ENCODE assay signal across 8 cellular contexts in the genomic region with DNA sequence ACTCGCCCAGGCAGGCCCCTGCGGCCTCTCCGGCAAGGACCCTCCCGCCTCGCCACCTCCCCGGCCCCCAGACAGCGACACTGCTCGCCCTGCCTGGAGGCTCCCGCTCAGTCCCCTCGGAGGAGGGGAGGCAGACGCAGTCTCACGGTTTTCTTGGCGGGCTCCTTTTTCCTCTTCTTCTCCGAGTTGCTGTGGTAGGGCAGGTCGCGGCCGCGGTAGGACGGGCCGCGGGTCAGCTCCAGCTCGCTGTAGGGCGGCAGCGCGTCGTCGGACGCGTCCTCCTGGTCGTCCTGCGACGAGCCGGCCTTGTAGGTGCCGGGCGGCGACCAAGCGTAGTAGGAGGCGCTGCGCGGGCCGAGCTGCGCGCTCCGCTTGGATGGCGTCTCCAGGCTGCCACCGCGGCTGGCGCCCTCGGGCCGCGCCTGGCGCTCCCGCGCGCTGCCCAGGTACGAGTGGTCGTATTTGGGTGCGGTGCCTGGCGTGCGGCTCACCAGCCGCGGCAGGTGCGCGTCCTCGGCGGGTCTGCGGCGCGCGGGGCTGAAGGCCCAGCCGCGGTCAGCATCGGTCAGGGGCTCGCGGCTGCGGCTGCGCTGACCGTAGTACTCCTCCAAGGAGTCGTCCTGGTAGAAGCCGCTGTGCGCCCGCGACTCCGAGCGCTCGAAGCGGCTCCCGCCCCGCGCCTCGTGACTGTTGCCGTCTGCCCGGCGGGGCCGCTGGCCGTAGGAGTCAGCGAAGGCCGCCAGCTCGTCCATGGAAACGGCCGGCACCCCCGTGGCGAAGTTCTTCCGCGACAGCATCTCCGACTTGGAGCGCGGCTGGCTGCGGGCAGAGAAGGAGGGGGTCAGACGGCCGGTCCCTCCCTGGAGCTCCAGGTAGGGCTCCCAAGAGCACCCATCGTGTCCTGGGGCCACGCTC. TPM values are rescaled to one million over a fixed set of nuclear protein-coding genes. Genes with fewer than 3 reads are reported as not detected.
A peak's percentile ranks its signal among the peaks of the same experiment; 100 is the strongest.
DNase-seq lines count a peak whose midpoint lies in the region; ATAC-seq and TF ChIP-seq lines count a peak whose summit lies in the region.

No MANE protein-coding gene starts in this region.

- no peak for DNase-seq in activated T-cell treated with anti-CD3 and anti-CD28 coated beads, Interleukin-2, amount 50 U/mL, for 4 hours
- DNase-seq in iPS DF 6.9 (ENCODE audit: low read depth, low spot score) (no peak), gastrocnemius medialis (no peak), Karpas-422 (no peak), NOMO-1 treated with DMSO at 0.1 percent for 48 hours (lab: John Stamatoyannopoulos, UW; ENCODE audit: unreplicated experiment) (no peak), HUDEP-2 (lab: John Stamatoyannopoulos, UW; ENCODE audit: unreplicated experiment in 76 of 76) (no peak)
- DNase-seq in activated CD4-positive, alpha-beta memory T cell treated with anti-CD3 and anti-CD28 coated beads, Interleukin-2, amount 10 ng/mL, durations not matched to agents 7 days and 5 days, result no peak

- no CpG with 5 or more reads among the region's 113 CpGs for WGBS in iPS DF 6.9 (ENCODE audit: insufficient coverage, insufficient read length)

- no peaks in the 10 kb centered on the region for H3K9me2 ChIP-seq in Karpas-422 (replicated peaks; ENCODE audit: insufficient read depth, low read length)

- H3K36me3 Mint-ChIP-seq in activated T-cell treated with anti-CD3 and anti-CD28 coated beads, Interleukin-2, amount 50 U/mL, for 4 hours (ENCODE audit: insufficient read depth), result no peaks in the 10 kb centered on the region
- H3K36me3 Mint-ChIP-seq in activated CD4-positive, alpha-beta memory T cell treated with anti-CD3 and anti-CD28 coated beads, Interleukin-2, amount 10 ng/mL, durations not matched to agents 7 days and 5 days (ENCODE audit: low read depth), result no peaks in the 10 kb centered on the region

- no peaks in the 10 kb centered on the region for H4K20me1 ChIP-seq in Karpas-422 (ENCODE audit: insufficient read depth, low read depth, low read length)

- H3K4me3 ChIP-seq in iPS DF 6.9 (ENCODE audit: low read length) (peak overlapping the region; percentile 61; the same call in 1 of the 2 replicates), gastrocnemius medialis (peak overlapping the region in 3 of 4 donors; percentile 17 to 32 (median 24)), Karpas-422 (ENCODE audit: low read length) (no peak overlapping the region)

- peaks cover 24% of the 10 kb centered on the region for H3K27me3 ChIP-seq in iPS DF 6.9 (ENCODE audit: control insufficient read depth, insufficient read depth, low read length)
- peaks cover 9 to 23% (median 22%) of the 10 kb centered on the region in 3 donors for H3K27me3 ChIP-seq in gastrocnemius medialis
- no peaks in the 10 kb centered on the region for H3K27me3 ChIP-seq in Karpas-422 (ENCODE audit: low read length)

- POLR2A ChIA-PET in activated CD4-positive, alpha-beta memory T cell treated with anti-CD3 and anti-CD28 coated beads, Interleukin-2, amount 10 ng/mL, durations not matched to agents 7 days and 5 days (lab: Charles Lee), result no interaction called here

- no peak for TF ChIP-seq CTCF in gastrocnemius medialis (IDR thresholded peaks at IDR 0.05 in 4 of 5, conservative IDR thresholded peaks at IDR 0.05 in 1 of 5)

- no peaks in the 10 kb centered on the region for H3K4me1 Mint-ChIP-seq in activated T-cell treated with anti-CD3 and anti-CD28 coated beads, Interleukin-2, amount 50 U/mL, for 4 hours (ENCODE audit: low read depth)
- H3K4me1 Mint-ChIP-seq in activated CD4-positive, alpha-beta memory T cell treated with anti-CD3 and anti-CD28 coated beads, Interleukin-2, amount 10 ng/mL, durations not matched to agents 7 days and 5 days, result no peaks in the 10 kb centered on the region

- CTCF ChIA-PET in activated CD4-positive, alpha-beta memory T cell treated with anti-CD3 and anti-CD28 coated beads, Interleukin-2, amount 10 ng/mL, durations not matched to agents 7 days and 5 days (lab: Charles Lee), result interaction anchor here (1.5 kb wide), 1 partner anchor 138 kb away, joined by 3 read pairs; no protein-coding TSS in a partner anchor

- peaks cover 35% of the 10 kb centered on the region for H3K27me3 Mint-ChIP-seq in activated T-cell treated with anti-CD3 and anti-CD28 coated beads, Interleukin-2, amount 50 U/mL, for 4 hours (ENCODE audit: low read depth)
- peaks cover 17% of the 10 kb centered on the region for H3K27me3 Mint-ChIP-seq in activated CD4-positive, alpha-beta memory T cell treated with anti-CD3 and anti-CD28 coated beads, Interleukin-2, amount 10 ng/mL, durations not matched to agents 7 days and 5 days

- H3K36me3 ChIP-seq in iPS DF 6.9 (ENCODE audit: control insufficient read depth, insufficient read depth, low read length) (no peaks in the 10 kb centered on the region), gastrocnemius medialis (no peaks in the 10 kb centered on the region), Karpas-422 (ENCODE audit: insufficient read depth, low read length) (no peaks in the 10 kb centered on the region; the same call in 1 of the 2 replicates)

- TF ChIP-seq POLR2A in gastrocnemius medialis (IDR thresholded peaks at IDR 0.05), result no peak

- in situ Hi-C loops in gastrocnemius medialis (cut with MboI; ENCODE audit: low sequenced_read_pairs in 4 of 4), result no loop called here

- H3K9ac ChIP-seq in Karpas-422 (ENCODE audit: low read length), result no peak overlapping the region

- H3K4me2 ChIP-seq in Karpas-422 (ENCODE audit: low read depth, low read length, poor library complexity, severe bottlenecking), result no peak overlapping the region

- no peak overlapping the region for H3K27ac ChIP-seq in iPS DF 6.9 (ENCODE audit: low read length)
- H3K27ac ChIP-seq in gastrocnemius medialis, result no peak overlapping the region
- no peak overlapping the region for H3K27ac ChIP-seq in Karpas-422 (ENCODE audit: low read length)

- ATAC-seq in GM19397 (IDR thresholded peaks at IDR 0.05; ENCODE audit: unreplicated experiment), result peak; percentile 41
- ATAC-seq in activated T-cell treated with anti-CD3 and anti-CD28 coated beads, Interleukin-2, amount 50 U/mL, for 4 hours, result peak; percentile 54 to 56
- no peak for ATAC-seq in gastrocnemius medialis

- no peaks in the 10 kb centered on the region for H3K9me3 Mint-ChIP-seq in activated T-cell treated with anti-CD3 and anti-CD28 coated beads, Interleukin-2, amount 50 U/mL, for 4 hours
- no peaks in the 10 kb centered on the region for H3K9me3 Mint-ChIP-seq in activated CD4-positive, alpha-beta memory T cell treated with anti-CD3 and anti-CD28 coated beads, Interleukin-2, amount 10 ng/mL, durations not matched to agents 7 days and 5 days

- intact Hi-C loops in gastrocnemius medialis (cut with DNase I; ENCODE audit: low total_unique reads), result no loop called here

- H3K4me1 ChIP-seq in iPS DF 6.9 (ENCODE audit: control insufficient read depth, insufficient read depth, low read length) (no peaks in the 10 kb centered on the region), gastrocnemius medialis (no peaks in the 10 kb centered on the region), Karpas-422 (ENCODE audit: low read length) (peaks cover 18% of the 10 kb centered on the region)

- H3K9me3 ChIP-seq in iPS DF 6.9 (ENCODE audit: control insufficient read depth, insufficient read depth, low read length) (no peaks in the 10 kb centered on the region), gastrocnemius medialis (no peaks in the 10 kb centered on the region), Karpas-422 (ENCODE audit: low read length) (no peaks in the 10 kb centered on the region)

- no peaks in the 10 kb centered on the region for H3K79me2 ChIP-seq in Karpas-422 (ENCODE audit: low read length)

- H3K4me3 Mint-ChIP-seq in activated T-cell treated with anti-CD3 and anti-CD28 coated beads, Interleukin-2, amount 50 U/mL, for 4 hours, result no peak overlapping the region
- no peak overlapping the region for H3K4me3 Mint-ChIP-seq in activated CD4-positive, alpha-beta memory T cell treated with anti-CD3 and anti-CD28 coated beads, Interleukin-2, amount 10 ng/mL, durations not matched to agents 7 days and 5 days

- H2AFZ ChIP-seq in Karpas-422 (ENCODE audit: low read length), result no peak overlapping the region

- H3K27ac Mint-ChIP-seq in activated CD4-positive, alpha-beta memory T cell treated with anti-CD3 and anti-CD28 coated beads, Interleukin-2, amount 10 ng/mL, durations not matched to agents 7 days and 5 days, result no peak overlapping the region

RNA-seq across cellular contexts. Expression of gene TADA1, which starts 44.8 kb away (rescaled TPM):
- total RNA-seq in activated T-cell treated with anti-CD3 and anti-CD28 coated beads, Interleukin-2, amount 50 U/mL, for 4 hours, result 10 to 100 TPM; 19.3 to 20.2 (median 19.7) TPM
- 10 to 100 TPM in 2 of 4 donors, 1 to 10 TPM in 2; 8.7 to 11.8 (median 10.0) TPM for total RNA-seq in gastrocnemius medialis
- 14.1 and 26.6 TPM in 2 replicates for total RNA-seq in Karpas-422 (2014; rRNA removed; shearing (Covaris generic); ENCODE audit: low replicate concordance)
- total RNA-seq in activated CD4-positive, alpha-beta memory T cell treated with anti-CD3 and anti-CD28 coated beads, Interleukin-2, amount 10 ng/mL, durations not matched to agents 7 days and 5 days, result 10 to 100 TPM; 17.0 to 17.9 TPM

RNA-seq across cellular contexts. Expression of gene ILDR2, which starts 54.5 kb away (rescaled TPM):
- 1 to 10 TPM; 3.8 to 6.2 (median 4.8) TPM for total RNA-seq in activated T-cell treated with anti-CD3 and anti-CD28 coated beads, Interleukin-2, amount 50 U/mL, for 4 hours
- total RNA-seq in gastrocnemius medialis, result under 1 TPM; 0.10 to 0.47 (median 0.25) TPM
- 8.0 and 30.7 TPM in 2 replicates for total RNA-seq in Karpas-422 (2014; rRNA removed; shearing (Covaris generic); ENCODE audit: low replicate concordance)
- 1 to 10 TPM; 9.3 to 9.8 TPM for total RNA-seq in activated CD4-positive, alpha-beta memory T cell treated with anti-CD3 and anti-CD28 coated beads, Interleukin-2, amount 10 ng/mL, durations not matched to agents 7 days and 5 days

Comparison
In these comparisons a context has a peak if more than half of its experiments do, and no peak if none do; other contexts are left out.
1. ATAC-seq: peak in GM19397 (single experiment) and activated T-cell treated with anti-CD3 and anti-CD28 coated beads, Interleukin-2, amount 50 U/mL, for 4 hours (2 of 2); none in gastrocnemius medialis (0 of 2).